Comparison of ENCODE assay signal across 11 cellular contexts in the genomic region with DNA sequence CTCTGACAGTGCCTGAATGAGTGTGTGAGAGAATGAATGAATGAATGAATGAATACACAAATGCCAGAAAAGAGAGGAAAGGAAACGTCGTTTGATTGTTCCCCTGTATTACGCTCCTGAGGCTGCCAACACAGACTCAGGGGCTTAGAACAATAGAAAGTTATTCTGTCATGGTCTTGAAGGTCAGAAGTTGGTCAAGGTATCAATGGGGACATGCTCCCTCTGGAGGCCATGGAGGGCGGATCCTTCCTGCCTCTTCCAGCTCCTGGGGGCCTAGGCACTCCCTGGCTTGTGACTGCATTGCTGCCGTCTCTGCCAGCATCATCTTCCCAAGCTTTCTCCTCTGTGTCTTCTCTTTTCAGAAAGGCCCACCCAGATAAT. TPM values are rescaled to one million over a fixed set of nuclear protein-coding genes. Genes with fewer than 3 reads are reported as not detected.
A peak's percentile ranks its signal among the peaks of the same experiment; 100 is the strongest.
DNase-seq lines count a peak whose midpoint lies in the region; ATAC-seq, FAIRE-seq and TF ChIP-seq lines count a peak whose summit lies in the region.
"Had no signal": no experiment of that assay in that cellular context is flagged by ENCODE, and none has a peak within 500 bp of the region (broad histone marks: within the 10 kb centered on the region; RNA-seq: fewer than 3 reads in every experiment).

No MANE protein-coding gene starts in this region.

- H3K36me3 Mint-ChIP-seq in neural progenitor cell, result no peaks in the 10 kb centered on the region
- no peaks in the 10 kb centered on the region for H3K36me3 Mint-ChIP-seq in natural killer cell treated with Interleukin-12 subunit alpha and Interleukin-12 subunit beta and Interleukin-15 and Interleukin-18, amount 100 ng/mL, for 72 hours

- DNase-seq in DMS 273 (lab: John Stamatoyannopoulos, UW; ENCODE audit: unreplicated experiment) (peak; percentile 54), DMS 273 treated with DMSO at 0.1 percent for 48 hours (lab: John Stamatoyannopoulos, UW) (no peak), LoVo (ENCODE audit: low spot score) (peak; percentile 25), bronchial epithelial cell (ENCODE audit: low read depth) (no peak), neural progenitor cell (ENCODE audit: low spot score) (peak; percentile 52), caudate nucleus (lab: John Stamatoyannopoulos, UW) (no peak)
- no peak for DNase-seq in natural killer cell treated with Interleukin-12 subunit alpha and Interleukin-12 subunit beta and Interleukin-15 and Interleukin-18, amount 100 ng/mL, for 72 hours (ENCODE audit: low spot score)
- no peak for DNase-seq in activated effector memory CD4-positive, alpha-beta T cell treated with Interleukin-2 at 50 U/mL for 16 hours
- DNase-seq: activated CD4-positive, alpha-beta T cell treated with anti-CD3 and anti-CD28 coated beads for 1 hour; gastrocnemius medialis had no signal

- H3K9me3 ChIP-seq in neural progenitor cell (ENCODE audit: low read depth), result no peaks in the 10 kb centered on the region
- H3K9me3 ChIP-seq: gastrocnemius medialis had no signal

- no peak overlapping the region for H3K4me3 ChIP-seq in bronchial epithelial cell (ENCODE audit: low read depth, low read length)
- H3K4me3 ChIP-seq in neural progenitor cell, result no peak overlapping the region
- H3K4me3 ChIP-seq: gastrocnemius medialis had no signal

- peak overlapping the region; percentile 72 for H3K27ac Mint-ChIP-seq in neural progenitor cell
- H3K27ac Mint-ChIP-seq in natural killer cell treated with Interleukin-12 subunit alpha and Interleukin-12 subunit beta and Interleukin-15 and Interleukin-18, amount 100 ng/mL, for 72 hours, result no peak overlapping the region

- H3K4me2 ChIP-seq in neural progenitor cell, result peak overlapping the region; percentile 65

- H3K27me3 ChIP-seq in bronchial epithelial cell (ENCODE audit: control insufficient read depth, insufficient read depth, low read length) (peaks cover 20% of the 10 kb centered on the region), neural progenitor cell (no peaks in the 10 kb centered on the region)

- peak; percentile 44 for TF ChIP-seq CTCF in bronchial epithelial cell (IDR thresholded peaks at IDR 0.05; ENCODE audit: insufficient read depth, low read length, severe bottlenecking)
- peak; percentile 46 for TF ChIP-seq CTCF in neural progenitor cell (IDR thresholded peaks at IDR 0.05)

- H3F3A ChIP-seq in neural progenitor cell (ENCODE audit: low read depth), result peaks cover 45% of the 10 kb centered on the region

- H3K4me1 Mint-ChIP-seq in neural progenitor cell, result peaks cover 62% of the 10 kb centered on the region
- H3K4me1 Mint-ChIP-seq in natural killer cell treated with Interleukin-12 subunit alpha and Interleukin-12 subunit beta and Interleukin-15 and Interleukin-18, amount 100 ng/mL, for 72 hours (ENCODE audit: low read depth in 2 of 2), result no peaks in the 10 kb centered on the region

- peaks cover 1% of the 10 kb centered on the region for H3K36me3 ChIP-seq in bronchial epithelial cell (ENCODE audit: control insufficient read depth, insufficient read depth, low read length)
- no peaks in the 10 kb centered on the region for H3K36me3 ChIP-seq in neural progenitor cell

- H3K27me3 Mint-ChIP-seq in neural progenitor cell (ENCODE audit: insufficient read depth, low read depth), result peaks cover 24% of the 10 kb centered on the region
- H3K27me3 Mint-ChIP-seq in natural killer cell treated with Interleukin-12 subunit alpha and Interleukin-12 subunit beta and Interleukin-15 and Interleukin-18, amount 100 ng/mL, for 72 hours, result peaks cover 9 to 18% of the 10 kb centered on the region in 2 donors

- FAIRE-seq in bronchial epithelial cell (lab: Jason Lieb, UNC), result no peak
- FAIRE-seq: A204.1 had no signal

- H3K4me1 ChIP-seq in neural progenitor cell, result peaks cover 59% of the 10 kb centered on the region

- no peak overlapping the region for H2AFZ ChIP-seq in neural progenitor cell (replicated peaks)

- no peaks in the 10 kb centered on the region for H3K9me3 Mint-ChIP-seq in neural progenitor cell
- H3K9me3 Mint-ChIP-seq in natural killer cell treated with Interleukin-12 subunit alpha and Interleukin-12 subunit beta and Interleukin-15 and Interleukin-18, amount 100 ng/mL, for 72 hours, result no peaks in the 10 kb centered on the region

- H3K79me2 ChIP-seq in neural progenitor cell (ENCODE audit: low read depth), result no peaks in the 10 kb centered on the region

- peak overlapping the region; percentile 41 for H3K4me3 Mint-ChIP-seq in neural progenitor cell
- H3K4me3 Mint-ChIP-seq in natural killer cell treated with Interleukin-12 subunit alpha and Interleukin-12 subunit beta and Interleukin-15 and Interleukin-18, amount 100 ng/mL, for 72 hours, result no peak overlapping the region

- H4K20me1 ChIP-seq in neural progenitor cell (ENCODE audit: low read depth), result peaks cover 8% of the 10 kb centered on the region

- no peak overlapping the region for H3K9ac ChIP-seq in neural progenitor cell

- no peak overlapping the region for H3K27ac ChIP-seq in neural progenitor cell
- no peak overlapping the region for H3K27ac ChIP-seq in caudate nucleus (ENCODE audit: low read depth, low read length)
- H3K27ac ChIP-seq: gastrocnemius medialis had no signal

- ATAC-seq in natural killer cell treated with Interleukin-12 subunit alpha and Interleukin-12 subunit beta and Interleukin-15 and Interleukin-18, amount 100 ng/mL, for 72 hours, result no peak
- ATAC-seq: gastrocnemius medialis had no signal

RNA-seq across cellular contexts. Expression of a gene that starts 1.5 kb away (rescaled TPM):
- total RNA-seq in bronchial epithelial cell, result not detected in 2 replicates
- not detected in 2 replicates for total RNA-seq in neural progenitor cell (ENCODE audit: low replicate concordance)
- total RNA-seq in natural killer cell treated with Interleukin-12 subunit alpha and Interleukin-12 subunit beta and Interleukin-15 and Interleukin-18, amount 100 ng/mL, for 72 hours, result not detected
- total RNA-seq: gastrocnemius medialis had no signal

Comparison
In these comparisons a context has a peak if more than half of its experiments do, and no peak if none do; other contexts are left out.
1. DNase-seq: peak in DMS 273 (single experiment), LoVo (single experiment) and neural progenitor cell (single experiment); none in DMS 273 treated with DMSO at 0.1 percent for 48 hours (single experiment), bronchial epithelial cell (single experiment), natural killer cell treated with Interleukin-12 subunit alpha and Interleukin-12 subunit beta and Interleukin-15 and Interleukin-18, amount 100 ng/mL, for 72 hours (single experiment), caudate nucleus (0 of 61) and activated effector memory CD4-positive, alpha-beta T cell treated with Interleukin-2 at 50 U/mL for 16 hours (single experiment).